In genomic region chr14:104107101-104107581, GRCh38 we compare ENCODE assay signal across 1 cellular context.
TF ChIP-seq lines count a peak whose summit lies in the region.

No MANE protein-coding gene starts in this region.

TF ChIP-seq in HepG2, 621 proteins besides CTCF, POLR2A, EP300 and RAD21:
- TF ChIP-seq AHDC1 (CRISPR knock-in tag; IDR thresholded peaks at IDR 0.05; ENCODE audit: borderline replicate concordance): no peak
- no peak for TF ChIP-seq ZNF549 (CRISPR knock-in tag; IDR thresholded peaks at IDR 0.05)
- TF ChIP-seq ZNF33B (CRISPR knock-in tag; IDR thresholded peaks at IDR 0.05): no peak
- TF ChIP-seq SPEN (CRISPR knock-in tag; IDR thresholded peaks at IDR 0.05; ENCODE audit: low read depth): no peak
